14 cellular contexts compared by ENCODE assay signal in the genomic region with DNA sequence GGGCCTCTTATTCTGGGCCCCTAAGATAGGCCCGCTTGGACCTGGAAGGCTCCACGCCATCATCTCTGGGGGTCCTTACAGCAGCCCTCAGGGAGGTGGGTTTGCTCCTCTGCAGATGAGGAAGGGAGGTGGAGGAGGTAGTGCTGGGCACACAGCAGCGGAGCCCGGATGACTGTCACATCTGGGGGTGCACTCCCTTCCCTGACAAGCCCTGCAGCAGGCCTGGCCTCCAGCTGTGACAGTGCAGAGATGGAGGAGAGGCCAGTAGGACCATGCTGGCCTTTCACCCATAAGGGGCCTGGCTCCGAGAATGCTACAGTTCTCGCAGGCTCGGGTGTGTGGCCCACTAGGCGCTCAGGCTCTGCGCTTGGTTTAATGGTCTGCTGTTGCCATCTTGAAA. TPM values are rescaled to one million over a fixed set of nuclear protein-coding genes. Genes with fewer than 3 reads are reported as not detected.
DNase-seq lines count a peak whose midpoint lies in the region; ATAC-seq and TF ChIP-seq lines count a peak whose summit lies in the region.
"Had no signal": no experiment of that assay in that cellular context is flagged by ENCODE, and none has a peak within 500 bp of the region (broad histone marks: within the 10 kb centered on the region; RNA-seq: fewer than 3 reads in every experiment).

No MANE protein-coding gene starts in this region.

- no peaks in the 10 kb centered on the region for H3K36me3 ChIP-seq in heart right ventricle
- H3K36me3 ChIP-seq in mucosa of rectum (ENCODE audit: control insufficient read depth in 2 of 2, insufficient read depth in 2 of 2, low read length in 2 of 2): no peaks in the 10 kb centered on the region
- H3K36me3 ChIP-seq in stomach: no peaks in the 10 kb centered on the region
- H3K36me3 ChIP-seq: BLaER1 treated with 17β-estradiol and CSF1 and Interleukin-3, amounts not matched to agents 10 nM and 100 nM had no signal

- H3K27me3 ChIP-seq in heart right ventricle (peaks cover 0 to 4% (median 0%) of the 10 kb centered on the region in 7 donors), mucosa of rectum (ENCODE audit: control insufficient read depth in 2 of 2, insufficient read depth in 2 of 2, low read length in 2 of 2) (no peaks in the 10 kb centered on the region), stomach (peaks cover 0 to 11% (median 0%) of the 10 kb centered on the region in 3 donors)
- H3K27me3 ChIP-seq: BLaER1 treated with 17β-estradiol and CSF1 and Interleukin-3, amounts not matched to agents 10 nM and 100 nM had no signal

- H3K27ac ChIP-seq in heart right ventricle (no peak overlapping the region), mucosa of rectum (ENCODE audit: low read depth in 2 of 2, low read length in 2 of 2) (peak overlapping the region; percentile 16 to 75), stomach (no peak overlapping the region)
- H3K27ac ChIP-seq: BLaER1 treated with 17β-estradiol and CSF1 and Interleukin-3, amounts not matched to agents 10 nM and 100 nM; GM23248 had no signal

- intact Hi-C loops in cardiac septum (cut with DNase I) (no loop called here), heart right ventricle (cut with DNase I) (no loop called here), stomach (cut with DNase I; ENCODE audit: low total_unique reads) (no loop called here)

- H3K4me1 ChIP-seq in heart right ventricle (peaks cover 0 to 7% (median 0%) of the 10 kb centered on the region in 9 donors), mucosa of rectum (ENCODE audit: control insufficient read depth in 2 of 2, insufficient read depth in 2 of 2, low read length in 2 of 2) (peaks cover 14 to 23% of the 10 kb centered on the region in 2 donors), stomach (peaks cover 0 to 6% (median 0%) of the 10 kb centered on the region in 4 donors)
- H3K4me1 ChIP-seq: BLaER1 treated with 17β-estradiol and CSF1 and Interleukin-3, amounts not matched to agents 10 nM and 100 nM had no signal

- no peak for ATAC-seq in heart right ventricle
- ATAC-seq in HG02981 (IDR thresholded peaks at IDR 0.05; ENCODE audit: unreplicated experiment): no peak

- TF ChIP-seq CTCF in heart right ventricle (IDR thresholded peaks at IDR 0.05) (no peak), stomach (IDR thresholded peaks at IDR 0.05) (no peak)

- H3K9me3 ChIP-seq in heart right ventricle (no peaks in the 10 kb centered on the region), mucosa of rectum (ENCODE audit: control insufficient read depth in 2 of 2, low read length in 2 of 2) (no peaks in the 10 kb centered on the region), stomach (no peaks in the 10 kb centered on the region)
- H3K9me3 ChIP-seq: BLaER1 treated with 17β-estradiol and CSF1 and Interleukin-3, amounts not matched to agents 10 nM and 100 nM had no signal

- no peak for TF ChIP-seq EP300 in stomach (IDR thresholded peaks at IDR 0.05)

- TF ChIP-seq POLR2A in stomach (IDR thresholded peaks at IDR 0.05): no peak

- WGBS in heart right ventricle, 2 donors: 96 to 97% methylated on average over 9 of the region's 9 CpGs
- 96 to 100% (median 97%) methylated on average over 6 to 9 of the region's 9 CpGs for WGBS in stomach, 5 donors

- H3K4me3 ChIP-seq in heart right ventricle: no peak overlapping the region
- no peak overlapping the region for H3K4me3 ChIP-seq in mucosa of rectum (ENCODE audit: low read length in 2 of 2)
- no peak overlapping the region for H3K4me3 ChIP-seq in stomach
- H3K4me3 ChIP-seq: BLaER1 treated with 17β-estradiol and CSF1 and Interleukin-3, amounts not matched to agents 10 nM and 100 nM; GM23248 had no signal

- DNase-seq in cardiac septum (ENCODE audit: low spot score): peak; percentile 55
- DNase-seq in heart right ventricle: no peak
- peak; percentile 17 for DNase-seq in stomach
- no peak for DNase-seq in OCI-M1 (lab: John Stamatoyannopoulos, UW)
- no peak for DNase-seq in NCI-H2196 (lab: John Stamatoyannopoulos, UW; ENCODE audit: unreplicated experiment)
- DNase-seq: ACHN; CD4-positive, CD25-positive, alpha-beta regulatory T cell; DMS 273 treated with DMSO at 0.1 percent for 48 hours; GM23248 had no signal

- H3K9ac ChIP-seq in mucosa of rectum (ENCODE audit: low read depth in 1 of 2, low read length in 2 of 2): no peak overlapping the region
- H3K9ac ChIP-seq: BLaER1 treated with 17β-estradiol and CSF1 and Interleukin-3, amounts not matched to agents 10 nM and 100 nM; GM23248 had no signal

RNA-seq across cellular contexts. Expression of gene GDF2, which starts 9.2 kb away (rescaled TPM):
- not detected for total RNA-seq in cardiac septum
- total RNA-seq in heart right ventricle: not detected
- polyA plus RNA-seq in heart right ventricle: not detected
- total RNA-seq in stomach: not detected
- polyA plus RNA-seq in stomach: not detected
- total RNA-seq: A172; CD4-positive, CD25-positive, alpha-beta regulatory T cell; Daoy; GM23248 had no signal
- polyA plus RNA-seq: CD4-positive, CD25-positive, alpha-beta regulatory T cell; GM23248 had no signal

RNA-seq across cellular contexts. Expression of gene RBP3, which starts 16.7 kb away (rescaled TPM):
- total RNA-seq in cardiac septum (not detected), heart right ventricle (not detected), stomach (not detected)
- polyA plus RNA-seq in heart right ventricle (not detected), stomach (not detected)
- total RNA-seq: A172; CD4-positive, CD25-positive, alpha-beta regulatory T cell; Daoy; GM23248 had no signal
- polyA plus RNA-seq: CD4-positive, CD25-positive, alpha-beta regulatory T cell; GM23248 had no signal

RNA-seq across cellular contexts. Expression of gene GDF10, which starts 31.5 kb away (rescaled TPM):
- 1.7 TPM for total RNA-seq in cardiac septum
- 1 to 10 TPM in 2 of 10 donors, under 1 TPM in 8; 0.10 to 1.6 (median 0.36) TPM for total RNA-seq in heart right ventricle
- polyA plus RNA-seq in heart right ventricle: under 1 TPM; 0.37 to 0.52 TPM
- 1 to 10 TPM in 1 of 5 donors, not detected in 4; 2.6 TPM for total RNA-seq in stomach
- polyA plus RNA-seq in stomach: under 1 TPM in 2 of 3 donors, not detected in 1; 0.31 to 0.90 TPM
- total RNA-seq: A172; CD4-positive, CD25-positive, alpha-beta regulatory T cell had no signal
- polyA plus RNA-seq: CD4-positive, CD25-positive, alpha-beta regulatory T cell had no signal

RNA-seq across cellular contexts. Expression of gene ZNF488, which starts 52.6 kb away (rescaled TPM):
- total RNA-seq in cardiac septum (0.16 TPM), heart right ventricle (under 1 TPM in 4 of 10 donors, not detected in 6; 0.05 to 0.14 (median 0.11) TPM), stomach (10 to 100 TPM in 1 of 5 donors, 1 to 10 TPM in 1, under 1 TPM in 2, not detected in 1; 0.43 to 15.1 (median 1.4) TPM)
- polyA plus RNA-seq in heart right ventricle (under 1 TPM in 1 of 2 donors, not detected in 1; 0.06 TPM), stomach (under 1 TPM in 2 of 3 donors, not detected in 1; 0.50 to 0.68 TPM)
- total RNA-seq: CD4-positive, CD25-positive, alpha-beta regulatory T cell; GM23248 had no signal
- polyA plus RNA-seq: CD4-positive, CD25-positive, alpha-beta regulatory T cell had no signal

Comparison
In these comparisons a context has a peak if more than half of its experiments do, and no peak if none do; other contexts are left out.
1. DNase-seq: peak in cardiac septum (single experiment) and stomach (single experiment); none in heart right ventricle (0 of 2), OCI-M1 (single experiment) and NCI-H2196 (single experiment).
2. H3K27ac ChIP-seq: peak in mucosa of rectum (2 of 2); none in heart right ventricle (0 of 10) and stomach (0 of 5).